In genomic region chr2:219509780-219510511, GRCh38 we compare ENCODE assay signal across 8 cellular contexts. TPM values are rescaled to one million over a fixed set of nuclear protein-coding genes. Genes with fewer than 3 reads are reported as not detected.
A peak's percentile ranks its signal among the peaks of the same experiment; 100 is the strongest.
DNase-seq lines count a peak whose midpoint lies in the region; ATAC-seq and TF ChIP-seq lines count a peak whose summit lies in the region.

No MANE protein-coding gene starts in this region.

- DNase-seq in CD14-positive monocyte (ENCODE audit: low spot score) (no peak), SK-N-MC (ENCODE audit: low read depth, low spot score) (no peak), adrenal gland (peak; percentile 36 to 82 (median 54)), left ventricle myocardium inferior (peak; percentile 51), NCI-H2029 (lab: John Stamatoyannopoulos, UW) (no peak)

- WGBS in HUES64, result 3% methylated on average over 22 of the region's 26 CpGs
- WGBS in adrenal gland, 4 donors, result 1 to 5% (median 1%) methylated on average over 20 to 26 of the region's 26 CpGs

- H3K27ac Mint-ChIP-seq in CD14-positive monocyte, result peak overlapping the region in 2 of 7 donors; percentile 25 to 62

- peak; percentile 81 for ATAC-seq in GM19351 (IDR thresholded peaks at IDR 0.05; ENCODE audit: unreplicated experiment)

- peaks cover 2 to 23% (median 14%) of the 10 kb centered on the region in 7 donors for H3K9me3 Mint-ChIP-seq in CD14-positive monocyte

- peaks cover 29 to 30% of the 10 kb centered on the region in 2 donors for H3K36me3 Mint-ChIP-seq in CD14-positive monocyte

- intact Hi-C loops in CD14-positive monocyte (cut with micrococcal nuclease) (no loop called here), adrenal gland (cut with DNase I) (no loop called here), left ventricle myocardium inferior (cut with micrococcal nuclease) (no loop called here)

- peaks cover 54 to 70% (median 63%) of the 10 kb centered on the region in 3 donors for H3K27me3 Mint-ChIP-seq in CD14-positive monocyte (ENCODE audit: low read depth in 3 of 3)

- TF ChIP-seq CTCF in CD14-positive monocyte (IDR thresholded peaks at IDR 0.05), result peak; percentile 71
- TF ChIP-seq CTCF in adrenal gland (IDR thresholded peaks at IDR 0.05), result peak; percentile 45 to 63 (median 54)
- TF ChIP-seq CTCF in left ventricle myocardium inferior (IDR thresholded peaks at IDR 0.05; ENCODE audit: borderline replicate concordance), result peak; percentile 72

- H3K4me3 Mint-ChIP-seq in CD14-positive monocyte, result peak overlapping the region; percentile 61 to 83

- H3K4me3 ChIP-seq in HUES64 (ENCODE audit: low read length) (peak overlapping the region; percentile 54), SK-N-MC (peak overlapping the region; percentile 65), adrenal gland (peak overlapping the region in 1 of 4 donors; percentile 34), left ventricle myocardium inferior (peak overlapping the region; percentile 55), rectal smooth muscle tissue (ENCODE audit: low read length) (peak overlapping the region; percentile 36)

- H3K27me3 ChIP-seq in HUES64 (ENCODE audit: insufficient read depth, low read length), result peaks cover 42% of the 10 kb centered on the region
- peaks cover 25% of the 10 kb centered on the region for H3K27me3 ChIP-seq in adrenal gland
- H3K27me3 ChIP-seq in left ventricle myocardium inferior (ENCODE audit: low read depth), result peaks cover 58% of the 10 kb centered on the region
- peaks cover 13% of the 10 kb centered on the region for H3K27me3 ChIP-seq in rectal smooth muscle tissue (ENCODE audit: control insufficient read depth, insufficient read depth, low read length)

- no peak overlapping the region; the same call in 1 of the 2 replicates for H3K9ac ChIP-seq in HUES64 (ENCODE audit: low read depth, low read length)
- no peak overlapping the region for H3K9ac ChIP-seq in SK-N-MC (ENCODE audit: insufficient read length)
- H3K9ac ChIP-seq in rectal smooth muscle tissue (ENCODE audit: low read length), result no peak overlapping the region

- H3K4me1 ChIP-seq in HUES64 (ENCODE audit: insufficient read depth, low read length), result peaks cover 62% of the 10 kb centered on the region
- peaks cover 0 to 6% of the 10 kb centered on the region in 2 donors for H3K4me1 ChIP-seq in adrenal gland (replicated peaks in 1 of 2)
- peaks cover 51% of the 10 kb centered on the region for H3K4me1 ChIP-seq in left ventricle myocardium inferior
- H3K4me1 ChIP-seq in rectal smooth muscle tissue (ENCODE audit: control insufficient read depth, insufficient read depth, low read length), result peaks cover 2% of the 10 kb centered on the region

- no peaks in the 10 kb centered on the region for H3K9me3 ChIP-seq in HUES64 (ENCODE audit: insufficient read depth, low read depth, low read length)
- H3K9me3 ChIP-seq in SK-N-MC (ENCODE audit: low read depth, low read length), result no peaks in the 10 kb centered on the region
- H3K9me3 ChIP-seq in adrenal gland (replicated peaks in 1 of 3), result no peaks in the 10 kb centered on the region
- H3K9me3 ChIP-seq in left ventricle myocardium inferior (replicated peaks), result no peaks in the 10 kb centered on the region

- peaks cover 18% of the 10 kb centered on the region for H3K4me1 Mint-ChIP-seq in CD14-positive monocyte

- H3K36me3 ChIP-seq in HUES64 (ENCODE audit: insufficient read depth, low read length), result no peaks in the 10 kb centered on the region
- no peaks in the 10 kb centered on the region for H3K36me3 ChIP-seq in SK-N-MC (ENCODE audit: insufficient read depth, low read length)
- peaks cover 0 to 18% of the 10 kb centered on the region in 2 donors for H3K36me3 ChIP-seq in adrenal gland (replicated peaks in 1 of 2)
- H3K36me3 ChIP-seq in left ventricle myocardium inferior, result peaks cover 19% of the 10 kb centered on the region
- H3K36me3 ChIP-seq in rectal smooth muscle tissue (ENCODE audit: control insufficient read depth, insufficient read depth, low read length), result peaks cover 4% of the 10 kb centered on the region

- no peak for TF ChIP-seq POLR2A in adrenal gland (IDR thresholded peaks at IDR 0.05)

- H3K27ac ChIP-seq in HUES64 (ENCODE audit: low read depth, low read length) (no peak overlapping the region), SK-N-MC (peak overlapping the region; percentile 38; the same call in 1 of the 2 replicates), adrenal gland (no peak overlapping the region), left ventricle myocardium inferior (replicated peaks) (no peak overlapping the region), rectal smooth muscle tissue (ENCODE audit: low read depth, low read length) (no peak overlapping the region)

RNA-seq across cellular contexts. Expression of gene ASIC4, which starts 4.3 kb away (rescaled TPM):
- polyA plus RNA-seq in CD14-positive monocyte (not detected), adrenal gland (10 to 100 TPM in 1 of 3 donors, 1 to 10 TPM in 1, under 1 TPM in 1; 0.31 to 16.3 (median 1.8) TPM)
- polyA plus RNA-seq in HUES64 (2013, experiment 1 of 2), result 0.10 TPM
- polyA plus RNA-seq in HUES64 (2013, experiment 2 of 2), result 0.51 TPM
- total RNA-seq in adrenal gland (1 to 10 TPM in 2 of 8 donors, under 1 TPM in 2, not detected in 4; 0.15 to 2.2 (median 1.1) TPM), left ventricle myocardium inferior (not detected)

RNA-seq across cellular contexts. Expression of gene GMPPA, which starts 11.3 kb away (rescaled TPM):
- polyA plus RNA-seq in CD14-positive monocyte (10 to 100 TPM; 35.5 to 35.9 TPM), adrenal gland (10 to 100 TPM; 36.8 to 72.2 (median 38.5) TPM)
- polyA plus RNA-seq in HUES64 (2013, experiment 1 of 2), result 25.1 TPM
- 25.2 TPM for polyA plus RNA-seq in HUES64 (2013, experiment 2 of 2)
- total RNA-seq in adrenal gland (10 to 100 TPM; 23.0 to 60.6 (median 26.4) TPM), left ventricle myocardium inferior (22.0 TPM)

RNA-seq across cellular contexts. Expression of gene CHPF, which starts 33.7 kb away (rescaled TPM):
- polyA plus RNA-seq in CD14-positive monocyte (under 1 TPM; 0.09 to 0.32 TPM), adrenal gland (10 to 100 TPM in 2 of 3 donors, 1 to 10 TPM in 1; 9.1 to 49.8 (median 44.2) TPM)
- polyA plus RNA-seq in HUES64 (2013, experiment 1 of 2), result 39.6 TPM
- 37.0 TPM for polyA plus RNA-seq in HUES64 (2013, experiment 2 of 2)
- total RNA-seq in adrenal gland (100 to 1,000 TPM in 3 of 8 donors, 10 to 100 TPM in 5; 42.0 to 196 (median 88.6) TPM), left ventricle myocardium inferior (104 TPM)

RNA-seq across cellular contexts. Expression of gene TMEM198, which starts 33.9 kb away (rescaled TPM):
- polyA plus RNA-seq in CD14-positive monocyte (not detected), adrenal gland (10 to 100 TPM in 2 of 3 donors, 1 to 10 TPM in 1; 7.5 to 12.1 (median 10.2) TPM)
- 6.3 TPM for polyA plus RNA-seq in HUES64 (2013, experiment 1 of 2)
- 5.6 TPM for polyA plus RNA-seq in HUES64 (2013, experiment 2 of 2)
- total RNA-seq in adrenal gland (10 to 100 TPM in 5 of 8 donors, 1 to 10 TPM in 3; 6.2 to 16.2 (median 10.4) TPM), left ventricle myocardium inferior (2.5 TPM)

Comparison
In these comparisons a context has a peak if more than half of its experiments do, and no peak if none do; other contexts are left out.
1. DNase-seq: peak in adrenal gland (7 of 7) and left ventricle myocardium inferior (single experiment); none in CD14-positive monocyte (single experiment), SK-N-MC (single experiment) and NCI-H2029 (single experiment).
2. Peak in every context shown above with its lines, with median percentiles within 50 percentile points of each other: CTCF ChIP-seq.